Comparison of ENCODE assay signal across 8 cellular contexts in genomic region chr7:73828107-73828803, GRCh38. TPM values are rescaled to one million over a fixed set of nuclear protein-coding genes. Genes with fewer than 3 reads are reported as not detected.
DNase-seq lines count a peak whose midpoint lies in the region; ATAC-seq, FAIRE-seq and TF ChIP-seq lines count a peak whose summit lies in the region.

No MANE protein-coding gene starts in this region.

- peaks cover 0 to 3% (median 0%) of the 10 kb centered on the region in 7 donors for H3K9me3 Mint-ChIP-seq in CD4-positive, CD25-positive, alpha-beta regulatory T cell

- intact Hi-C loops in PC-9 (cut with micrococcal nuclease; ENCODE audit: unreplicated experiment): loop anchor here (10.0 kb wide), 1 partner anchor 243 kb away; no protein-coding TSS in a partner anchor
- intact Hi-C loops in pancreas (cut with DNase I): no loop called here

- no peaks in the 10 kb centered on the region for H3K27me3 ChIP-seq in CD4-positive, CD25-positive, alpha-beta regulatory T cell (ENCODE audit: control insufficient read depth, insufficient read depth, low read length)
- H3K27me3 ChIP-seq in PC-9 (ENCODE audit: insufficient read depth, low read depth): no peaks in the 10 kb centered on the region
- H3K27me3 ChIP-seq in endocrine pancreas (ENCODE audit: control insufficient read depth, insufficient read depth, low read length): no peaks in the 10 kb centered on the region
- H3K27me3 ChIP-seq in pancreas: no peaks in the 10 kb centered on the region

- H3K4me2 ChIP-seq in PC-9: peak overlapping the region; percentile 94

- peak overlapping the region in 3 of 4 donors; percentile 48 to 85 (median 50) for H3K4me3 Mint-ChIP-seq in CD4-positive, CD25-positive, alpha-beta regulatory T cell

- CTCF ChIA-PET in PC-9 (lab: Charles Lee): no interaction called here

- no peaks in the 10 kb centered on the region for H3K9me3 ChIP-seq in CD4-positive, CD25-positive, alpha-beta regulatory T cell (ENCODE audit: control insufficient read depth in 2 of 2, low read length in 2 of 2)
- no peaks in the 10 kb centered on the region for H3K9me3 ChIP-seq in PC-9 (ENCODE audit: insufficient read depth, low read depth)
- no peaks in the 10 kb centered on the region for H3K9me3 ChIP-seq in endocrine pancreas (ENCODE audit: control insufficient read depth, low read length)
- no peaks in the 10 kb centered on the region for H3K9me3 ChIP-seq in pancreas

- no peaks in the 10 kb centered on the region for H3K36me3 ChIP-seq in CD4-positive, CD25-positive, alpha-beta regulatory T cell (ENCODE audit: control insufficient read depth, insufficient read depth, low read length)
- H3K36me3 ChIP-seq in PC-9 (ENCODE audit: low read depth) (peaks cover 10% of the 10 kb centered on the region), endocrine pancreas (ENCODE audit: control insufficient read depth, insufficient read depth, low read length) (no peaks in the 10 kb centered on the region), pancreas (no peaks in the 10 kb centered on the region)

- peaks cover 38% of the 10 kb centered on the region for H3K4me1 ChIP-seq in CD4-positive, CD25-positive, alpha-beta regulatory T cell (ENCODE audit: control insufficient read depth, insufficient read depth, low read length, poor library complexity, severe bottlenecking)
- H3K4me1 ChIP-seq in PC-9 (replicated peaks; ENCODE audit: insufficient read depth): peaks cover 69% of the 10 kb centered on the region
- peaks cover 12% of the 10 kb centered on the region for H3K4me1 ChIP-seq in endocrine pancreas (ENCODE audit: control insufficient read depth, insufficient read depth, low read length)
- H3K4me1 ChIP-seq in pancreas: peaks cover 31 to 52% (median 38%) of the 10 kb centered on the region in 3 donors

- H3K4me3 ChIP-seq in CD4-positive, CD25-positive, alpha-beta regulatory T cell (ENCODE audit: low read depth, low read length): no peak overlapping the region
- H3K4me3 ChIP-seq in PC-9 (peak overlapping the region; percentile 58; the same call in 1 of the 2 replicates), endocrine pancreas (ENCODE audit: control insufficient read depth, insufficient read depth, low read length) (no peak overlapping the region), pancreas (no peak overlapping the region)

- H3K9ac ChIP-seq in endocrine pancreas (ENCODE audit: control insufficient read depth, insufficient read depth, low read length): peak overlapping the region; percentile 33

- no peak for TF ChIP-seq RAD21 in Ishikawa (IDR thresholded peaks at IDR 0.05; ENCODE audit: low read depth)

- WGBS in pancreas, 2 donors: 48 to 49% methylated on average over 14 of the region's 14 CpGs

- peak in 1 of 3 donors; percentile 50 for DNase-seq in CD4-positive, CD25-positive, alpha-beta regulatory T cell
- DNase-seq in PC-9 (peak; percentile 92 to 99), pancreas (peak in 3 of 6 donors; percentile 9 to 85 (median 84))
- no peak for DNase-seq in activated naive CD4-positive, alpha-beta T cell (lab: John Stamatoyannopoulos, UW)

- H3K27me3 Mint-ChIP-seq in CD4-positive, CD25-positive, alpha-beta regulatory T cell: peaks cover 5% of the 10 kb centered on the region

- ATAC-seq in CD4-positive, CD25-positive, alpha-beta regulatory T cell (ENCODE audit: low read depth in 2 of 2): peak; percentile 61 to 73
- ATAC-seq in pancreas (peak; percentile 42 to 51 (median 48)), HG03196 (IDR thresholded peaks at IDR 0.05; ENCODE audit: unreplicated experiment) (no peak), HG03457 (IDR thresholded peaks at IDR 0.05; ENCODE audit: unreplicated experiment) (no peak)

- BruUV-seq in PC-9 (replicated peaks; lab: Mats Ljungman, UMichigan): no TSS peak

- peaks cover 40% of the 10 kb centered on the region for H3K79me2 ChIP-seq in PC-9 (ENCODE audit: low read depth)

- H2AFZ ChIP-seq in PC-9: no peak overlapping the region

- H3F3A ChIP-seq in PC-9 (ENCODE audit: insufficient read depth, low read depth): peaks cover 70% of the 10 kb centered on the region

- H3K4me1 Mint-ChIP-seq in CD4-positive, CD25-positive, alpha-beta regulatory T cell: peaks cover 14 to 51% (median 35%) of the 10 kb centered on the region in 4 donors

- H3K9me2 ChIP-seq in PC-9 (ENCODE audit: insufficient read depth): no peaks in the 10 kb centered on the region

- TF ChIP-seq CTCF in PC-9 (conservative IDR thresholded peaks at IDR 0.05): no peak
- TF ChIP-seq CTCF in pancreas (IDR thresholded peaks at IDR 0.05): no peak

- peaks cover 9% of the 10 kb centered on the region for H4K20me1 ChIP-seq in PC-9 (ENCODE audit: insufficient read depth)

- no peaks in the 10 kb centered on the region for H3K36me3 Mint-ChIP-seq in CD4-positive, CD25-positive, alpha-beta regulatory T cell

- POLR2A ChIA-PET in PC-9 (lab: Charles Lee; ENCODE audit: unreplicated experiment): interaction anchor here (0.6 to 1.5 kb wide), 10 partner anchors 22 to 94 kb away, joined by 4 to 32 read pairs (median 8); partner anchors contain the start of genes ABHD11 and CLDN3

- TF ChIP-seq EP300 in Ishikawa (IDR thresholded peaks at IDR 0.05; ENCODE audit: borderline replicate concordance): no peak; the same call in 1 of the 2 replicates

- peak; percentile 17 for FAIRE-seq in pancreas (lab: Jason Lieb, UNC)

- peak overlapping the region; percentile 47 for H3K27ac ChIP-seq in CD4-positive, CD25-positive, alpha-beta regulatory T cell (ENCODE audit: insufficient read depth, low read length, poor library complexity, severe bottlenecking)
- H3K27ac ChIP-seq in PC-9 (peak overlapping the region; percentile 99), pancreas (peak overlapping the region; percentile 85 to 98 (median 92))

- peak overlapping the region; percentile 9 to 93 (median 88) for H3K27ac Mint-ChIP-seq in CD4-positive, CD25-positive, alpha-beta regulatory T cell

TF ChIP-seq in Ishikawa, 13 proteins besides CTCF, POLR2A, EP300 and RAD21 (continues in another document):
- TF ChIP-seq TCF12 (IDR thresholded peaks at IDR 0.05; ENCODE audit: low read depth): no peak; the same call in 1 of the 2 replicates
- no peak; the same call in none of the 2 replicates for TF ChIP-seq MAX (IDR thresholded peaks at IDR 0.05)
- TF ChIP-seq TEAD4 (IDR thresholded peaks at IDR 0.05): no peak
- TF ChIP-seq ZBTB7A (IDR thresholded peaks at IDR 0.05; ENCODE audit: low read depth): no peak
- peak; percentile 85 for TF ChIP-seq USF1 (IDR thresholded peaks at IDR 0.05)
- no peak for TF ChIP-seq CREB1 (IDR thresholded peaks at IDR 0.05; ENCODE audit: low read depth)
- peak; percentile 25; the same call in 1 of the 2 replicates for TF ChIP-seq TAF1 (IDR thresholded peaks at IDR 0.05; ENCODE audit: low read depth)
- TF ChIP-seq CEBPB (IDR thresholded peaks at IDR 0.05): no peak
- no peak for TF ChIP-seq REST (IDR thresholded peaks at IDR 0.05; ENCODE audit: low read depth)

RNA-seq across cellular contexts. Expression of gene CLDN4, which starts 2.5 kb away (rescaled TPM):
- 0.79 TPM for total RNA-seq in CD4-positive, CD25-positive, alpha-beta regulatory T cell
- under 1 TPM; 0.10 to 0.63 (median 0.23) TPM for polyA plus RNA-seq in CD4-positive, CD25-positive, alpha-beta regulatory T cell
- total RNA-seq in PC-9 (2021): 498 and 602 TPM in 2 replicates
- total RNA-seq in pancreas: 100 to 1,000 TPM in 2 of 6 donors, 10 to 100 TPM in 4; 47.8 to 150 (median 65.1) TPM
- polyA plus RNA-seq in pancreas: 10 to 100 TPM; 73.1 to 75.2 TPM

RNA-seq across cellular contexts. Expression of gene METTL27, which starts 14.1 kb away (rescaled TPM):
- total RNA-seq in CD4-positive, CD25-positive, alpha-beta regulatory T cell: 2.9 TPM
- 10 to 100 TPM in 2 of 4 donors, 1 to 10 TPM in 2; 1.1 to 29.1 (median 11.9) TPM for polyA plus RNA-seq in CD4-positive, CD25-positive, alpha-beta regulatory T cell
- total RNA-seq in PC-9 (2021) (23.2 and 34.7 TPM in 2 replicates), pancreas (10 to 100 TPM in 1 of 6 donors, 1 to 10 TPM in 5; 3.0 to 11.2 (median 4.7) TPM)
- polyA plus RNA-seq in pancreas: 1 to 10 TPM; 5.6 to 6.6 TPM

RNA-seq across cellular contexts. Expression of gene TMEM270, which starts 32.7 kb away (rescaled TPM):
- total RNA-seq in CD4-positive, CD25-positive, alpha-beta regulatory T cell: not detected
- under 1 TPM in 1 of 4 donors, not detected in 3; 0.34 TPM for polyA plus RNA-seq in CD4-positive, CD25-positive, alpha-beta regulatory T cell
- total RNA-seq in PC-9 (2021): 0.48 and 0.72 TPM in 2 replicates
- total RNA-seq in pancreas: under 1 TPM in 1 of 6 donors, not detected in 5; 0.25 TPM
- polyA plus RNA-seq in pancreas: under 1 TPM in 1 of 2 donors, not detected in 1; 0.31 TPM

RNA-seq across cellular contexts. Expression of gene CLDN3, which starts 58.2 kb away (rescaled TPM):
- total RNA-seq in CD4-positive, CD25-positive, alpha-beta regulatory T cell: not detected
- not detected for polyA plus RNA-seq in CD4-positive, CD25-positive, alpha-beta regulatory T cell
- total RNA-seq in PC-9 (2021): 31.3 and 45.2 TPM in 2 replicates
- 10 to 100 TPM; 42.9 to 62.0 (median 48.3) TPM for total RNA-seq in pancreas
- 100 to 1,000 TPM; 110 to 122 TPM for polyA plus RNA-seq in pancreas

Comparison
In these comparisons a context has a peak if more than half of its experiments do, and no peak if none do; other contexts are left out.
1. ATAC-seq: peak in CD4-positive, CD25-positive, alpha-beta regulatory T cell (2 of 2) and pancreas (4 of 4); none in HG03196 (single experiment) and HG03457 (single experiment).
2. DNase-seq: peak in PC-9 (2 of 2); none in activated naive CD4-positive, alpha-beta T cell (0 of 4).
3. H3K27ac ChIP-seq: peak in every context shown above with its lines; median percentile 99 in PC-9; 92 in pancreas; 47 in CD4-positive, CD25-positive, alpha-beta regulatory T cell.
4. RNA of gene CLDN4, which starts 2.5 kb away (total RNA-seq): 498 to 602 TPM in PC-9 and 47.8 to 150 TPM in pancreas; 0.79 TPM in CD4-positive, CD25-positive, alpha-beta regulatory T cell (single experiment); every median in the first group is over 10 times any median in the second.